Comparison of ENCODE assay signal across 8 cellular contexts in genomic region chr12:59067068-59067467, GRCh38.
DNase-seq lines count a peak whose midpoint lies in the region; ATAC-seq and TF ChIP-seq lines count a peak whose summit lies in the region.

No MANE protein-coding gene starts in this region.

- in situ Hi-C loops in astrocyte of the cerebellum (cut with HindIII; ENCODE audit: low sequenced_read_pairs) = no loop called here

- TF ChIP-seq CTCF in astrocyte of the cerebellum (IDR thresholded peaks at IDR 0.05; ENCODE audit: low read depth, low read length, missing control alignments) = no peak
- no peak for TF ChIP-seq CTCF in GM20000 (IDR thresholded peaks at IDR 0.05; ENCODE audit: extremely low read depth, missing control alignments)

- no peak overlapping the region for H3K4me3 ChIP-seq in astrocyte of the cerebellum (ENCODE audit: low read depth, low read length)

- ATAC-seq in HG03280 (IDR thresholded peaks at IDR 0.05; ENCODE audit: unreplicated experiment) = peak; percentile 84
- ATAC-seq in GM18861 (IDR thresholded peaks at IDR 0.05; ENCODE audit: unreplicated experiment) = no peak

- DNase-seq in COLO829 (ENCODE audit: low spot score) (peak; percentile 93), astrocyte of the cerebellum (ENCODE audit: low read depth) (peak; percentile 40), kidney tubule cell (ENCODE audit: low spot score) (peak; percentile 95), hippocampal formation (lab: John Stamatoyannopoulos, UW) (no peak), NCI-H2107 (lab: John Stamatoyannopoulos, UW) (no peak), GM20000 (ENCODE audit: low spot score) (no peak)

Comparison
In these comparisons a context has a peak if more than half of its experiments do, and no peak if none do; other contexts are left out.
1. DNase-seq: peak in COLO829 (single experiment), astrocyte of the cerebellum (single experiment) and kidney tubule cell (single experiment); none in hippocampal formation (0 of 2), NCI-H2107 (single experiment) and GM20000 (single experiment).